Comparison of ENCODE assay signal across 26 cellular contexts in the genomic region with DNA sequence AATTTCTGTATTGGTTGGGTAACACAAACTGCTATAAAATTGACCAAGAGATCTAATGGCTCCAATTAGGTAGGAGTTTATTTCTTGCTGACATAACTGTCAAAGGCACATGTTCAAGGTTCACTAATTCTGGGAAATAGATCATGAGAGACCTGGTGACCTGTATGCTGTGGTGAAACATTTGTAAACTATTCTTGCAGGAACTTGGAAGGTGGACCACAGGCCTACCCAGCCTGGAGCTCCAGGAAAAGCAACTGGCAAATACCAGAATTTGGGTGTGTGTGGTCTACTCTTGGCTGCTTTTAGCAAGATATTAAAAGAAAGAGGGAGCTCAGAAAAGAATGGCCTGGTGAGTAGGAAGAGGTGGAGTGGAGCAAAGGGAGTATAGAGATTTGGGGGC.
DNase-seq lines count a peak whose midpoint lies in the region; FAIRE-seq and TF ChIP-seq lines count a peak whose summit lies in the region.
"Had no signal": no experiment of that assay in that cellular context is flagged by ENCODE, and none has a peak within 500 bp of the region (broad histone marks: within the 10 kb centered on the region; RNA-seq: fewer than 3 reads in every experiment).

No MANE protein-coding gene starts in this region.

- no peak for TF ChIP-seq CTCF in esophagus muscularis mucosa (IDR thresholded peaks at IDR 0.05)

- no peak for TF ChIP-seq EP300 in esophagus muscularis mucosa (IDR thresholded peaks at IDR 0.05)

- H3K36me3 ChIP-seq in esophagus muscularis mucosa = no peaks in the 10 kb centered on the region
- H3K36me3 ChIP-seq: BE2C; BLaER1 treated with 17β-estradiol and CSF1 and Interleukin-3, amounts not matched to agents 10 nM and 100 nM had no signal

- H3K9me3 Mint-ChIP-seq in activated naive CD4-positive, alpha-beta T cell treated with anti-CD3 and anti-CD28 coated beads for 36 hours = no peaks in the 10 kb centered on the region
- H3K9me3 Mint-ChIP-seq: CD4-positive, alpha-beta T cell; CD8-positive, alpha-beta memory T cell; H9 had no signal

- no peak for FAIRE-seq in HTR-8/SVneo (lab: Jason Lieb, UNC)
- FAIRE-seq: A549, D721Med, GM12878, GM19239 had no signal

- no peak overlapping the region for H3K4me3 Mint-ChIP-seq in activated naive CD4-positive, alpha-beta T cell treated with anti-CD3 and anti-CD28 coated beads for 36 hours
- H3K4me3 Mint-ChIP-seq: CD4-positive, alpha-beta T cell; CD8-positive, alpha-beta memory T cell; GM23338; H9 had no signal

- no peak overlapping the region for H3K27ac ChIP-seq in esophagus muscularis mucosa (replicated peaks in 1 of 4)
- H3K27ac ChIP-seq: A549; BLaER1 treated with 17β-estradiol and CSF1 and Interleukin-3, amounts not matched to agents 10 nM and 100 nM had no signal

- intact Hi-C loops in esophagus muscularis mucosa (cut with DNase I) = no loop called here
- intact Hi-C loops in activated naive CD4-positive, alpha-beta T cell treated with anti-CD3 and anti-CD28 coated beads for 36 hours (cut with micrococcal nuclease) = no loop called here

- no peaks in the 10 kb centered on the region for H3K4me1 ChIP-seq in esophagus muscularis mucosa
- H3K4me1 ChIP-seq: A549; BE2C; BLaER1 treated with 17β-estradiol and CSF1 and Interleukin-3, amounts not matched to agents 10 nM and 100 nM had no signal

- no peaks in the 10 kb centered on the region for H3K36me3 Mint-ChIP-seq in activated naive CD4-positive, alpha-beta T cell treated with anti-CD3 and anti-CD28 coated beads for 36 hours (ENCODE audit: low read depth)
- H3K36me3 Mint-ChIP-seq: CD14-positive monocyte had no signal

- no peaks in the 10 kb centered on the region for H3K4me1 Mint-ChIP-seq in activated naive CD4-positive, alpha-beta T cell treated with anti-CD3 and anti-CD28 coated beads for 36 hours (ENCODE audit: low read depth)
- H3K4me1 Mint-ChIP-seq: CD14-positive monocyte; CD8-positive, alpha-beta memory T cell; GM23338; H9 had no signal

- DNase-seq in esophagus muscularis mucosa (ENCODE audit: extremely low spot score) (peak; percentile 77), kidney tubule cell (ENCODE audit: low spot score) (peak; percentile 29), myocyte (ENCODE audit: low read depth) (peak; percentile 78), renal cortical epithelial cell (ENCODE audit: low read depth) (peak; percentile 64), SKM-1 treated with dmso at 0.1 percent for 144 hours (lab: John Stamatoyannopoulos, UW; ENCODE audit: unreplicated experiment) (no peak), HTR-8/SVneo (ENCODE audit: insufficient read length, low spot score) (no peak), iPS-NIHi11 (ENCODE audit: low spot score) (no peak)
- DNase-seq in activated naive CD4-positive, alpha-beta T cell treated with anti-CD3 and anti-CD28 coated beads for 36 hours = no peak
- DNase-seq: 8988T; ACHN; AML-193; BE2C; CD4-positive, alpha-beta T cell; CD8-positive, alpha-beta memory T cell; DMS 273 treated with DMSO at 0.1 percent for 48 hours; DMS79; EL; GDM1; H9 had no signal

- H3K27me3 ChIP-seq in esophagus muscularis mucosa = no peaks in the 10 kb centered on the region
- H3K27me3 ChIP-seq: BE2C; BLaER1 treated with 17β-estradiol and CSF1 and Interleukin-3, amounts not matched to agents 10 nM and 100 nM had no signal

- CTCF ChIA-PET in activated naive CD4-positive, alpha-beta T cell treated with anti-CD3 and anti-CD28 coated beads for 36 hours (lab: Charles Lee) = no interaction called here

- TF ChIP-seq POLR2A in esophagus muscularis mucosa (IDR thresholded peaks at IDR 0.05; ENCODE audit: low read depth) = no peak

- H3K9me3 ChIP-seq in esophagus muscularis mucosa = peaks cover 0 to 5% (median 0%) of the 10 kb centered on the region in 4 donors
- H3K9me3 ChIP-seq: A549, BE2C had no signal

- peaks cover 2% of the 10 kb centered on the region for H3K27me3 Mint-ChIP-seq in activated naive CD4-positive, alpha-beta T cell treated with anti-CD3 and anti-CD28 coated beads for 36 hours (ENCODE audit: low read depth)
- H3K27me3 Mint-ChIP-seq: CD8-positive, alpha-beta memory T cell had no signal

- no peak overlapping the region for H3K27ac Mint-ChIP-seq in activated naive CD4-positive, alpha-beta T cell treated with anti-CD3 and anti-CD28 coated beads for 36 hours
- H3K27ac Mint-ChIP-seq: CD4-positive, alpha-beta T cell; CD8-positive, alpha-beta memory T cell; GM23338; H9 had no signal

- no peak overlapping the region for H3K4me3 ChIP-seq in esophagus muscularis mucosa
- H3K4me3 ChIP-seq: A549; BLaER1 treated with 17β-estradiol and CSF1 and Interleukin-3, amounts not matched to agents 10 nM and 100 nM; GM12878; GM23338 had no signal

Comparison
In these comparisons a context has a peak if more than half of its experiments do, and no peak if none do; other contexts are left out.
1. DNase-seq: peak in esophagus muscularis mucosa (single experiment), kidney tubule cell (single experiment), myocyte (single experiment) and renal cortical epithelial cell (single experiment); none in SKM-1 treated with dmso at 0.1 percent for 144 hours (single experiment), HTR-8/SVneo (single experiment), iPS-NIHi11 (single experiment) and activated naive CD4-positive, alpha-beta T cell treated with anti-CD3 and anti-CD28 coated beads for 36 hours (single experiment).